13 cellular contexts compared by ENCODE assay signal in the genomic region with DNA sequence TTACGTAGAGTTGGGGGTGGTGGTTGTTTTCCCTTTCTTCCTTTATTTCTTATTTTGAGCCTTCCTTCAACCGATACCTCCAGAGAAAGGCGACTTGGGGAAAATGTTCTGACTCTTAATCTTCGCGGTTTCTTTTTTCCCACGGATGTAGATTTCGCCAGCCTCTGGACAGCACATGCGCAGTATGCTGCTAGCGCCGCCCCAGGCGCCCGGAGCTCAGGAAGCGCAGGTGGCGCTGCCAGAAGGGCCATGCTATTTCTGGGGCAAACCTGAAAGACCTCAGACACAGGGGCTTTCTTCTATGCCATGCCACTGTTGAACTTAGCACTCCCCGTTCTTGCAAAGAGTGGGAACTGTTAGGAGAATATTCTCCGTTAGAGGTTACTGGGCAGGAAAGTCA.
"Had no signal": no experiment of that assay in that cellular context is flagged by ENCODE, and none has a peak within 500 bp of the region (broad histone marks: within the 10 kb centered on the region; RNA-seq: fewer than 3 reads in every experiment).

No MANE protein-coding gene starts in this region.

- ATAC-seq: activated naive CD8-positive, alpha-beta T cell treated with anti-CD3 and anti-CD28 coated beads, Interleukin-2, amount 50 U/mL, for 24 hours; natural killer cell treated with Interleukin-12 subunit alpha and Interleukin-12 subunit beta and Interleukin-15 and Interleukin-18, amount 100 ng/mL, for 72 hours; upper lobe of right lung had no signal

- H3K27ac Mint-ChIP-seq: activated naive CD4-positive, alpha-beta T cell treated with anti-CD3 and anti-CD28 coated beads for 36 hours; activated naive CD8-positive, alpha-beta T cell treated with anti-CD3 and anti-CD28 coated beads, Interleukin-2, amount 50 U/mL, for 24 hours; natural killer cell treated with Interleukin-12 subunit alpha and Interleukin-12 subunit beta and Interleukin-15 and Interleukin-18, amount 100 ng/mL, for 72 hours had no signal

- DNase-seq: activated CD4-positive, CD25-positive, alpha-beta regulatory T cell; activated naive CD4-positive, alpha-beta T cell treated with anti-CD3 and anti-CD28 coated beads for 36 hours; activated naive CD8-positive, alpha-beta T cell treated with anti-CD3 and anti-CD28 coated beads, Interleukin-2, amount 50 U/mL, for 24 hours; activated T-cell treated with anti-CD3 and anti-CD28 coated beads for 4 hours; aorta; hippocampal formation; left ventricle myocardium inferior; nucleus accumbens; stimulated activated CD4-positive, alpha-beta T cell treated with anti-CD3 and anti-CD28 coated beads, Interleukin-4, amount 100 ng/mL, for 1 hour; stimulated activated naive CD4-positive, alpha-beta T cell; SW 1271; upper lobe of right lung had no signal

- H3K4me1 Mint-ChIP-seq: activated naive CD8-positive, alpha-beta T cell treated with anti-CD3 and anti-CD28 coated beads, Interleukin-2, amount 50 U/mL, for 24 hours had no signal

- H3K4me3 Mint-ChIP-seq: activated naive CD4-positive, alpha-beta T cell treated with anti-CD3 and anti-CD28 coated beads for 36 hours; activated naive CD8-positive, alpha-beta T cell treated with anti-CD3 and anti-CD28 coated beads, Interleukin-2, amount 50 U/mL, for 24 hours; natural killer cell treated with Interleukin-12 subunit alpha and Interleukin-12 subunit beta and Interleukin-15 and Interleukin-18, amount 100 ng/mL, for 72 hours had no signal

- H3K9me3 Mint-ChIP-seq: activated naive CD8-positive, alpha-beta T cell treated with anti-CD3 and anti-CD28 coated beads, Interleukin-2, amount 50 U/mL, for 24 hours; natural killer cell treated with Interleukin-12 subunit alpha and Interleukin-12 subunit beta and Interleukin-15 and Interleukin-18, amount 100 ng/mL, for 72 hours had no signal

- H3K36me3 Mint-ChIP-seq: natural killer cell treated with Interleukin-12 subunit alpha and Interleukin-12 subunit beta and Interleukin-15 and Interleukin-18, amount 100 ng/mL, for 72 hours had no signal
